8 cellular contexts compared by ENCODE assay signal in genomic region chr22:37267128-37267587, GRCh38. TPM values are rescaled to one million over a fixed set of nuclear protein-coding genes. Genes with fewer than 3 reads are reported as not detected.
A peak's percentile ranks its signal among the peaks of the same experiment; 100 is the strongest.
DNase-seq lines count a peak whose midpoint lies in the region; ATAC-seq, FAIRE-seq and TF ChIP-seq lines count a peak whose summit lies in the region.

No MANE protein-coding gene starts in this region.

- peak overlapping the region; percentile 7 to 91 for H2BK12ac ChIP-seq in mesenchymal stem cell (ENCODE audit: low read length in 2 of 2)

- H3K4me3 ChIP-seq in AG09309 (ENCODE audit: control insufficient read depth, low read depth, low read length) (peak overlapping the region; percentile 52), mesenchymal stem cell (ENCODE audit: insufficient read depth in 1 of 2, low read depth in 1 of 2, low read length in 2 of 2) (peak overlapping the region; percentile 39 to 76)

- no peak overlapping the region for H3K14ac ChIP-seq in mesenchymal stem cell (ENCODE audit: low read length in 2 of 2)

- peaks cover 13% of the 10 kb centered on the region for H3K9me3 Mint-ChIP-seq in chondrocyte (ENCODE audit: low read depth)

- FAIRE-seq in HTR-8/SVneo (lab: Jason Lieb, UNC) = no peak

- peak overlapping the region; percentile 80 for H2BK15ac ChIP-seq in mesenchymal stem cell (ENCODE audit: low read depth, poor library complexity, severe bottlenecking)

- H3K18ac ChIP-seq in mesenchymal stem cell (ENCODE audit: low read depth in 1 of 2, low read length in 2 of 2) = peak overlapping the region; percentile 71 to 84

- DNase-seq in AG09309 (ENCODE audit: low read depth) = no peak
- DNase-seq in HTR-8/SVneo (ENCODE audit: insufficient read length, low spot score) = peak; percentile 44
- DNase-seq in activated CD4-positive, CD25-positive, alpha-beta regulatory T cell (lab: John Stamatoyannopoulos, UW) = peak; percentile 50 to 56 (median 52)
- DNase-seq in chondrocyte (ENCODE audit: low spot score) = peak; percentile 70
- peak; percentile 66 for DNase-seq in mesenchymal stem cell
- peak; percentile 86 for DNase-seq in stimulated activated CD8-positive, alpha-beta memory T cell treated with anti-CD3 and anti-CD28 coated beads, Interleukin-4, amount 100 ng/mL, for 48 hours
- no peak for DNase-seq in NCI-H226

- peaks cover 7% of the 10 kb centered on the region for H3K4me1 Mint-ChIP-seq in chondrocyte (ENCODE audit: low read depth)

- no peak overlapping the region for H3K23ac ChIP-seq in mesenchymal stem cell (ENCODE audit: low read length in 2 of 2)

- peak; percentile 91 for TF ChIP-seq CTCF in AG09309 (IDR thresholded peaks at IDR 0.05; ENCODE audit: control insufficient read depth, insufficient read depth, low read depth, low read length, missing control alignments)
- peak; percentile 94 for TF ChIP-seq CTCF in chondrocyte (IDR thresholded peaks at IDR 0.05)

- WGBS in mesenchymal stem cell = 20% methylated on average over 22 of the region's 22 CpGs

- peak; percentile 77 for ATAC-seq in GM18907 (IDR thresholded peaks at IDR 0.05; ENCODE audit: unreplicated experiment)

- H2AK5ac ChIP-seq in mesenchymal stem cell (ENCODE audit: low read length, severe bottlenecking) = no peak overlapping the region

- peaks cover 19% of the 10 kb centered on the region for H3K9me3 ChIP-seq in mesenchymal stem cell (ENCODE audit: control insufficient read depth, low read length)

- H4K91ac ChIP-seq in mesenchymal stem cell (ENCODE audit: low read length) = peak overlapping the region; percentile 60

- H3K36me3 ChIP-seq in mesenchymal stem cell (ENCODE audit: control insufficient read depth in 1 of 2, insufficient read depth in 2 of 2, low read depth in 1 of 2, low read length in 2 of 2) = no peaks in the 10 kb centered on the region

- H3K4me2 ChIP-seq in mesenchymal stem cell (ENCODE audit: low read length, poor library complexity, severe bottlenecking) = peak overlapping the region; percentile 55

- peaks cover 4% of the 10 kb centered on the region for H3K36me3 Mint-ChIP-seq in chondrocyte (ENCODE audit: low read depth)

- no peak overlapping the region for H2BK5ac ChIP-seq in mesenchymal stem cell (ENCODE audit: low read depth, low read length, poor library complexity, severe bottlenecking)

- no peak overlapping the region for H3K27ac Mint-ChIP-seq in chondrocyte (ENCODE audit: unreplicated experiment)

- peak overlapping the region; percentile 2 to 10 for H3K4ac ChIP-seq in mesenchymal stem cell (ENCODE audit: low read depth in 1 of 2, low read length in 2 of 2)

- H2AFZ ChIP-seq in mesenchymal stem cell (ENCODE audit: low read depth, low read length) = no peak overlapping the region

- peaks cover 6% of the 10 kb centered on the region for H3K27me3 Mint-ChIP-seq in chondrocyte (ENCODE audit: low read depth)

- peaks cover 0 to 9% of the 10 kb centered on the region in 2 experiments for H3K27me3 ChIP-seq in mesenchymal stem cell (ENCODE audit: control insufficient read depth in 1 of 2, insufficient read depth in 1 of 2, low read length in 2 of 2)

- peak overlapping the region; percentile 85 for H4K8ac ChIP-seq in mesenchymal stem cell (ENCODE audit: low read length)

- peaks cover 5% of the 10 kb centered on the region for H3K4me1 ChIP-seq in mesenchymal stem cell (ENCODE audit: control insufficient read depth, insufficient read depth, low read depth, low read length)

- no peak overlapping the region for H2BK120ac ChIP-seq in mesenchymal stem cell (ENCODE audit: low read depth, low read length)

- H3K9ac ChIP-seq in mesenchymal stem cell (ENCODE audit: low read length) = peak overlapping the region; percentile 87

- no peaks in the 10 kb centered on the region for H3K79me1 ChIP-seq in mesenchymal stem cell (replicated peaks; ENCODE audit: low read length, poor library complexity, severe bottlenecking)

- no peak overlapping the region for H3K27ac ChIP-seq in mesenchymal stem cell (ENCODE audit: low read length, poor library complexity, severe bottlenecking)

- peak overlapping the region; percentile 52 for H3K4me3 Mint-ChIP-seq in chondrocyte (ENCODE audit: unreplicated experiment)

RNA-seq across cellular contexts. Expression of gene CYTH4, which starts 15.2 kb away (rescaled TPM):
- not detected in 3 replicates for total RNA-seq in chondrocyte
- 0.65 TPM for polyA plus RNA-seq in mesenchymal stem cell (2013, experiment 1 of 2)
- polyA plus RNA-seq in mesenchymal stem cell (2013, experiment 2 of 2) = 0.41 TPM

RNA-seq across cellular contexts. Expression of gene RAC2, which starts 23.1 kb away (rescaled TPM):
- total RNA-seq in chondrocyte = 0.20 TPM in 1 of 3 replicates, not detected in the others
- polyA plus RNA-seq in mesenchymal stem cell (2013, experiment 1 of 2) = 121 TPM
- polyA plus RNA-seq in mesenchymal stem cell (2013, experiment 2 of 2) = 117 TPM

RNA-seq across cellular contexts. Expression of gene SSTR3, which starts 54.9 kb away (rescaled TPM):
- total RNA-seq in chondrocyte = not detected in 3 replicates
- not detected for polyA plus RNA-seq in mesenchymal stem cell (2013, experiment 1 of 2)
- not detected for polyA plus RNA-seq in mesenchymal stem cell (2013, experiment 2 of 2)

Comparison
In these comparisons a context has a peak if more than half of its experiments do, and no peak if none do; other contexts are left out.
1. DNase-seq: peak in HTR-8/SVneo (single experiment), activated CD4-positive, CD25-positive, alpha-beta regulatory T cell (4 of 4), chondrocyte (single experiment), mesenchymal stem cell (single experiment) and stimulated activated CD8-positive, alpha-beta memory T cell treated with anti-CD3 and anti-CD28 coated beads, Interleukin-4, amount 100 ng/mL, for 48 hours (single experiment); none in AG09309 (single experiment) and NCI-H226 (single experiment).